1 cellular context compared by ENCODE assay signal in the genomic region with DNA sequence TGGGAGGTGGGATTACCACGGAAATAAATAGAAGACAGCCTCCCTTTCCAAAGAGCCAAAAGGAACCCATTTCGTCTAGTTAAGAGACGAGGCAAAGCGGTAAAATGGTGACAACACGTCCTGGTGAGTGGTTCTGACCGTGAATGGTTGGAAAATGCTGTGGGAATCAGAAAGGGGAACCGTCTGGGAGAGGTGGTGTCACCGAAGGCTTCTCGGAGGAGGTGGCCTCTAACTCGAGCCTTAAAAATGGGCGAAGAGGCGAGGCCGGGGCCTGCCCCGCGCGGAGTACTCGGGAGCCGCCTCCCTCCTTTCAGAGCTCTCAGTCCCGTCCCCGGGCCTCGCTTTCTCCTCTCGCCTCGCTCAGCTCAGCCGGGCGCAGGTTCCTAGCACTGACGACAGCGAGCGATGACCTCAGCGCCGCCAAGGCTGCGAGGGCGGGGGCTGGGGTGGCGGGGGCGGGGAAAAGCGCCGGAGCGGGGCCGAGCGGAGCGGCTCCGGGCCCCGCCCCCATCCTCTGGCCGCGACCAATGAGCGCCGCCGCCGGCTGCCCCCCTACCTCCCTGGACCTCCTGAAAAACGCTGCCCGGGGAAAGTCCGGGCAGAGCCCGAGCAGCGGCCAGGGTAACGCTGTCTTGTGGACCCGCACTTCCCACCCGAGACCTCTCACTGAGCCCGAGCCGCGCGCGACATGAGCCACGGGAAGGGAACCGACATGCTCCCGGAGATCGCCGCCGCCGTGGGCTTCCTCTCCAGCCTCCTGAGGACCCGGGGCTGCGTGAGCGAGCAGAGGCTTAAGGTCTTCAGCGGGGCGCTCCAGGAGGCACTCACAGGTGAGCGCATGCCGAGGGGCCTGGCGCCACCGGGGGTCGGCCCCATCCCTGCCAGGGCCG.
TF ChIP-seq lines count a peak whose summit lies in the region.

A gene with protein sequence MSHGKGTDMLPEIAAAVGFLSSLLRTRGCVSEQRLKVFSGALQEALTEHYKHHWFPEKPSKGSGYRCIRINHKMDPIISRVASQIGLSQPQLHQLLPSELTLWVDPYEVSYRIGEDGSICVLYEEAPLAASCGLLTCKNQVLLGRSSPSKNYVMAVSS (plus strand): TSS at position 601 of the 890 bp plus-strand sequence. CDS start 88 bp downstream, at position 689.

TF ChIP-seq in K562, 482 proteins besides CTCF, POLR2A, EP300 and RAD21 (continued from another document and continues in another):
- TF ChIP-seq, protein P1, sequence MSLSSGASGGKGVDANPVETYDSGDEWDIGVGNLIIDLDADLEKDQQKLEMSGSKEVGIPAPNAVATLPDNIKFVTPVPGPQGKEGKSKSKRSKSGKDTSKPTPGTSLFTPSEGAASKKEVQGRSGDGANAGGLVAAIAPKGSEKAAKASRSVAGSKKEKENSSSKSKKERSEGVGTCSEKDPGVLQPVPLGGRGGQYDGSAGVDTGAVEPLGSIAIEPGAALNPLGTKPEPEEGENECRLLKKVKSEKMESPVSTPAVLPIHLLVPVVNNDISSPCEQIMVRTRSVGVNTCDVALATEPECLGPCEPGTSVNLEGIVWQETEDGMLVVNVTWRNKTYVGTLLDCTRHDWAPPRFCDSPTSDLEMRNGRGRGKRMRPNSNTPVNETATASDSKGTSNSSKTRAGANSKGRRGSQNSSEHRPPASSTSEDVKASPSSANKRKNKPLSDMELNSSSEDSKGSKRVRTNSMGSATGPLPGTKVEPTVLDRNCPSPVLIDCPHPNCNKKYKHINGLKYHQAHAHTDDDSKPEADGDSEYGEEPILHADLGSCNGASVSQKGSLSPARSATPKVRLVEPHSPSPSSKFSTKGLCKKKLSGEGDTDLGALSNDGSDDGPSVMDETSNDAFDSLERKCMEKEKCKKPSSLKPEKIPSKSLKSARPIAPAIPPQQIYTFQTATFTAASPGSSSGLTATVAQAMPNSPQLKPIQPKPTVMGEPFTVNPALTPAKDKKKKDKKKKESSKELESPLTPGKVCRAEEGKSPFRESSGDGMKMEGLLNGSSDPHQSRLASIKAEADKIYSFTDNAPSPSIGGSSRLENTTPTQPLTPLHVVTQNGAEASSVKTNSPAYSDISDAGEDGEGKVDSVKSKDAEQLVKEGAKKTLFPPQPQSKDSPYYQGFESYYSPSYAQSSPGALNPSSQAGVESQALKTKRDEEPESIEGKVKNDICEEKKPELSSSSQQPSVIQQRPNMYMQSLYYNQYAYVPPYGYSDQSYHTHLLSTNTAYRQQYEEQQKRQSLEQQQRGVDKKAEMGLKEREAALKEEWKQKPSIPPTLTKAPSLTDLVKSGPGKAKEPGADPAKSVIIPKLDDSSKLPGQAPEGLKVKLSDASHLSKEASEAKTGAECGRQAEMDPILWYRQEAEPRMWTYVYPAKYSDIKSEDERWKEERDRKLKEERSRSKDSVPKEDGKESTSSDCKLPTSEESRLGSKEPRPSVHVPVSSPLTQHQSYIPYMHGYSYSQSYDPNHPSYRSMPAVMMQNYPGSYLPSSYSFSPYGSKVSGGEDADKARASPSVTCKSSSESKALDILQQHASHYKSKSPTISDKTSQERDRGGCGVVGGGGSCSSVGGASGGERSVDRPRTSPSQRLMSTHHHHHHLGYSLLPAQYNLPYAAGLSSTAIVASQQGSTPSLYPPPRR (CRISPR knock-in tag; IDR thresholded peaks at IDR 0.05; ENCODE audit: borderline replicate concordance): 0 out of 2 replicates have a peak, but pooled peaks have one; percentile 55
- TF ChIP-seq KLF1 (tag; IDR thresholded peaks at IDR 0.05): peak; percentile 46; the same call in 1 of the 2 replicates
- peak; percentile 95 for TF ChIP-seq KDM5B (IDR thresholded peaks at IDR 0.05; ENCODE audit: insufficient replicate concordance, low read depth, low read length)
- TF ChIP-seq, protein P2, sequence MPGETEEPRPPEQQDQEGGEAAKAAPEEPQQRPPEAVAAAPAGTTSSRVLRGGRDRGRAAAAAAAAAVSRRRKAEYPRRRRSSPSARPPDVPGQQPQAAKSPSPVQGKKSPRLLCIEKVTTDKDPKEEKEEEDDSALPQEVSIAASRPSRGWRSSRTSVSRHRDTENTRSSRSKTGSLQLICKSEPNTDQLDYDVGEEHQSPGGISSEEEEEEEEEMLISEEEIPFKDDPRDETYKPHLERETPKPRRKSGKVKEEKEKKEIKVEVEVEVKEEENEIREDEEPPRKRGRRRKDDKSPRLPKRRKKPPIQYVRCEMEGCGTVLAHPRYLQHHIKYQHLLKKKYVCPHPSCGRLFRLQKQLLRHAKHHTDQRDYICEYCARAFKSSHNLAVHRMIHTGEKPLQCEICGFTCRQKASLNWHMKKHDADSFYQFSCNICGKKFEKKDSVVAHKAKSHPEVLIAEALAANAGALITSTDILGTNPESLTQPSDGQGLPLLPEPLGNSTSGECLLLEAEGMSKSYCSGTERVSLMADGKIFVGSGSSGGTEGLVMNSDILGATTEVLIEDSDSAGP (CRISPR knock-in tag; IDR thresholded peaks at IDR 0.05): 0 out of 2 replicates have a peak, but pooled peaks have one; percentile 23
- TF ChIP-seq SMARCB1 (IDR thresholded peaks at IDR 0.05; ENCODE audit: insufficient read length, low read depth): no peak
- TF ChIP-seq HSF4 (CRISPR knock-in tag; IDR thresholded peaks at IDR 0.05; ENCODE audit: borderline replicate concordance): peak; percentile 60; the same call in 1 of the 2 replicates
- no peak for TF ChIP-seq STAG1 (CRISPR knock-in tag; IDR thresholded peaks at IDR 0.05; ENCODE audit: borderline replicate concordance)
- peak; percentile 94 for TF ChIP-seq RBFOX2 (IDR thresholded peaks at IDR 0.05; ENCODE audit: low read depth, low read length)
- peak in 1 of 2 experiments; percentile 77; a peak in 2 of 4 replicates for TF ChIP-seq HDAC1 (IDR thresholded peaks at IDR 0.05)
- TF ChIP-seq KAT7 (CRISPR knock-in tag; IDR thresholded peaks at IDR 0.05; ENCODE audit: borderline replicate concordance): peak; percentile 87; the same call in 1 of the 2 replicates
- peak; percentile 44 for TF ChIP-seq MYC (IDR thresholded peaks at IDR 0.05; ENCODE audit: low read depth, low read length)
- TF ChIP-seq MYC (CRISPR knock-in tag; IDR thresholded peaks at IDR 0.05; ENCODE audit: borderline replicate concordance, low read depth): peak; percentile 59; the same call in 1 of the 2 replicates
- TF ChIP-seq, protein P3, sequence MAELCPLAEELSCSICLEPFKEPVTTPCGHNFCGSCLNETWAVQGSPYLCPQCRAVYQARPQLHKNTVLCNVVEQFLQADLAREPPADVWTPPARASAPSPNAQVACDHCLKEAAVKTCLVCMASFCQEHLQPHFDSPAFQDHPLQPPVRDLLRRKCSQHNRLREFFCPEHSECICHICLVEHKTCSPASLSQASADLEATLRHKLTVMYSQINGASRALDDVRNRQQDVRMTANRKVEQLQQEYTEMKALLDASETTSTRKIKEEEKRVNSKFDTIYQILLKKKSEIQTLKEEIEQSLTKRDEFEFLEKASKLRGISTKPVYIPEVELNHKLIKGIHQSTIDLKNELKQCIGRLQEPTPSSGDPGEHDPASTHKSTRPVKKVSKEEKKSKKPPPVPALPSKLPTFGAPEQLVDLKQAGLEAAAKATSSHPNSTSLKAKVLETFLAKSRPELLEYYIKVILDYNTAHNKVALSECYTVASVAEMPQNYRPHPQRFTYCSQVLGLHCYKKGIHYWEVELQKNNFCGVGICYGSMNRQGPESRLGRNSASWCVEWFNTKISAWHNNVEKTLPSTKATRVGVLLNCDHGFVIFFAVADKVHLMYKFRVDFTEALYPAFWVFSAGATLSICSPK (IDR thresholded peaks at IDR 0.05; ENCODE audit: borderline replicate concordance): no peak
- 0 out of 2 replicates have a peak, but pooled peaks have one; percentile 38 for TF ChIP-seq CHCHD3 (CRISPR knock-in tag; IDR thresholded peaks at IDR 0.05)
- TF ChIP-seq, protein P4, sequence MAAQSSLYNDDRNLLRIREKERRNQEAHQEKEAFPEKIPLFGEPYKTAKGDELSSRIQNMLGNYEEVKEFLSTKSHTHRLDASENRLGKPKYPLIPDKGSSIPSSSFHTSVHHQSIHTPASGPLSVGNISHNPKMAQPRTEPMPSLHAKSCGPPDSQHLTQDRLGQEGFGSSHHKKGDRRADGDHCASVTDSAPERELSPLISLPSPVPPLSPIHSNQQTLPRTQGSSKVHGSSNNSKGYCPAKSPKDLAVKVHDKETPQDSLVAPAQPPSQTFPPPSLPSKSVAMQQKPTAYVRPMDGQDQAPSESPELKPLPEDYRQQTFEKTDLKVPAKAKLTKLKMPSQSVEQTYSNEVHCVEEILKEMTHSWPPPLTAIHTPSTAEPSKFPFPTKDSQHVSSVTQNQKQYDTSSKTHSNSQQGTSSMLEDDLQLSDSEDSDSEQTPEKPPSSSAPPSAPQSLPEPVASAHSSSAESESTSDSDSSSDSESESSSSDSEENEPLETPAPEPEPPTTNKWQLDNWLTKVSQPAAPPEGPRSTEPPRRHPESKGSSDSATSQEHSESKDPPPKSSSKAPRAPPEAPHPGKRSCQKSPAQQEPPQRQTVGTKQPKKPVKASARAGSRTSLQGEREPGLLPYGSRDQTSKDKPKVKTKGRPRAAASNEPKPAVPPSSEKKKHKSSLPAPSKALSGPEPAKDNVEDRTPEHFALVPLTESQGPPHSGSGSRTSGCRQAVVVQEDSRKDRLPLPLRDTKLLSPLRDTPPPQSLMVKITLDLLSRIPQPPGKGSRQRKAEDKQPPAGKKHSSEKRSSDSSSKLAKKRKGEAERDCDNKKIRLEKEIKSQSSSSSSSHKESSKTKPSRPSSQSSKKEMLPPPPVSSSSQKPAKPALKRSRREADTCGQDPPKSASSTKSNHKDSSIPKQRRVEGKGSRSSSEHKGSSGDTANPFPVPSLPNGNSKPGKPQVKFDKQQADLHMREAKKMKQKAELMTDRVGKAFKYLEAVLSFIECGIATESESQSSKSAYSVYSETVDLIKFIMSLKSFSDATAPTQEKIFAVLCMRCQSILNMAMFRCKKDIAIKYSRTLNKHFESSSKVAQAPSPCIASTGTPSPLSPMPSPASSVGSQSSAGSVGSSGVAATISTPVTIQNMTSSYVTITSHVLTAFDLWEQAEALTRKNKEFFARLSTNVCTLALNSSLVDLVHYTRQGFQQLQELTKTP (IDR thresholded peaks at IDR 0.05; ENCODE audit: low read depth in 1 of 2, partially characterized antibody in 2 of 2): peak; percentile 21 to 33
- TF ChIP-seq SMARCA4 (IDR thresholded peaks at IDR 0.05): peak; percentile 36; the same call in 1 of the 2 replicates
- TF ChIP-seq, protein P5, sequence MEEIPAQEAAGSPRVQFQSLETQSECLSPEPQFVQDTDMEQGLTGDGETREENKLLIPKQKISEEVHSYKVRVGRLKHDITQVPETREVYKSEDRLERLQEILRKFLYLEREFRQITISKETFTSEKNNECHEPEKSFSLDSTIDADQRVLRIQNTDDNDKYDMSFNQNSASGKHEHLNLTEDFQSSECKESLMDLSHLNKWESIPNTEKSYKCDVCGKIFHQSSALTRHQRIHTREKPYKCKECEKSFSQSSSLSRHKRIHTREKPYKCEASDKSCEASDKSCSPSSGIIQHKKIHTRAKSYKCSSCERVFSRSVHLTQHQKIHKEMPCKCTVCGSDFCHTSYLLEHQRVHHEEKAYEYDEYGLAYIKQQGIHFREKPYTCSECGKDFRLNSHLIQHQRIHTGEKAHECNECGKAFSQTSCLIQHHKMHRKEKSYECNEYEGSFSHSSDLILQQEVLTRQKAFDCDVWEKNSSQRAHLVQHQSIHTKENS (CRISPR knock-in tag; IDR thresholded peaks at IDR 0.05): no peak
- peak; percentile 76; the same call in 1 of the 2 replicates for TF ChIP-seq ZBTB7A (IDR thresholded peaks at IDR 0.05; ENCODE audit: borderline replicate concordance, control insufficient read depth, low read depth, low read length)
- peak; percentile 60; the same call in 1 of the 2 replicates for TF ChIP-seq TOE1 (IDR thresholded peaks at IDR 0.05; ENCODE audit: borderline replicate concordance)
- TF ChIP-seq TOE1 (CRISPR knock-in tag; IDR thresholded peaks at IDR 0.05; ENCODE audit: borderline replicate concordance, low read depth): no peak; the same call in none of the 2 replicates
- TF ChIP-seq RBM25 (IDR thresholded peaks at IDR 0.05; ENCODE audit: low read depth, low read length, severe bottlenecking): peak; percentile 70
- peak; percentile 18; the same call in 1 of the 2 replicates for TF ChIP-seq TCF3 (CRISPR knock-in tag; IDR thresholded peaks at IDR 0.05)
- TF ChIP-seq ARID1B (IDR thresholded peaks at IDR 0.05): peak; percentile 61
- peak in 1 of 2 experiments; percentile 62; a peak in 1 of 3 replicates for TF ChIP-seq CBX3 (IDR thresholded peaks at IDR 0.05; ENCODE audit: borderline replicate concordance in 1 of 2, low read length in 2 of 2)
- TF ChIP-seq NFRKB (IDR thresholded peaks at IDR 0.05; ENCODE audit: low read depth): peak; percentile 75
- TF ChIP-seq CEBPG (CRISPR knock-in tag; IDR thresholded peaks at IDR 0.05): no peak
- no peak for TF ChIP-seq CEBPG (tag; conservative IDR thresholded peaks at IDR 0.05 in 1 of 2, IDR thresholded peaks at IDR 0.05 in 1 of 2)
- TF ChIP-seq, protein P6, sequence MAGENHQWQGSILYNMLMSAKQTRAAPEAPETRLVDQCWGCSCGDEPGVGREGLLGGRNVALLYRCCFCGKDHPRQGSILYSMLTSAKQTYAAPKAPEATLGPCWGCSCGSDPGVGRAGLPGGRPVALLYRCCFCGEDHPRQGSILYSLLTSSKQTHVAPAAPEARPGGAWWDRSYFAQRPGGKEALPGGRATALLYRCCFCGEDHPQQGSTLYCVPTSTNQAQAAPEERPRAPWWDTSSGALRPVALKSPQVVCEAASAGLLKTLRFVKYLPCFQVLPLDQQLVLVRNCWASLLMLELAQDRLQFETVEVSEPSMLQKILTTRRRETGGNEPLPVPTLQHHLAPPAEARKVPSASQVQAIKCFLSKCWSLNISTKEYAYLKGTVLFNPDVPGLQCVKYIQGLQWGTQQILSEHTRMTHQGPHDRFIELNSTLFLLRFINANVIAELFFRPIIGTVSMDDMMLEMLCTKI (IDR thresholded peaks at IDR 0.05; ENCODE audit: partially characterized antibody): no peak
- TF ChIP-seq ZNF75A (CRISPR knock-in tag; IDR thresholded peaks at IDR 0.05): no peak
- 0 out of 2 replicates have a peak, but pooled peaks have one; percentile 13 for TF ChIP-seq NCOA6 (IDR thresholded peaks at IDR 0.05)
- TF ChIP-seq CBX2 (IDR thresholded peaks at IDR 0.05; ENCODE audit: insufficient read depth, low read length, poor library complexity, severe bottlenecking): no peak
- peak; percentile 80 to 82 for TF ChIP-seq MAZ (CRISPR knock-in tag; conservative IDR thresholded peaks at IDR 0.05 in 1 of 2, IDR thresholded peaks at IDR 0.05 in 1 of 2)
- peak; percentile 57 to 95; a peak in 2 of 4 replicates for TF ChIP-seq RCOR1 (IDR thresholded peaks at IDR 0.05; ENCODE audit: borderline replicate concordance in 1 of 2, low read depth in 2 of 2, low read length in 2 of 2)
